ENCODE assay signal across 17 cellular contexts in genomic region chr20:25495189-25495824, GRCh38.
"Had no signal": no experiment of that assay in that cellular context is flagged by ENCODE, and none has a peak within 500 bp of the region (broad histone marks: within the 10 kb centered on the region; RNA-seq: fewer than 3 reads in every experiment).

No MANE protein-coding gene starts in this region.

- FAIRE-seq: small intestine had no signal

- H3K27me3 Mint-ChIP-seq: natural killer cell treated with Interleukin-12 subunit alpha and Interleukin-12 subunit beta and Interleukin-15 and Interleukin-18, amount 100 ng/mL, for 72 hours; progenitor cell of endocrine pancreas had no signal

- H3K27ac Mint-ChIP-seq: natural killer cell treated with Interleukin-12 subunit alpha and Interleukin-12 subunit beta and Interleukin-15 and Interleukin-18, amount 100 ng/mL, for 72 hours; progenitor cell of endocrine pancreas had no signal

- H3K9me3 Mint-ChIP-seq: central memory CD8-positive, alpha-beta T cell; natural killer cell treated with Interleukin-12 subunit alpha and Interleukin-12 subunit beta and Interleukin-15 and Interleukin-18, amount 100 ng/mL, for 72 hours had no signal

- H3K4me1 Mint-ChIP-seq: central memory CD8-positive, alpha-beta T cell had no signal

- H3K36me3 ChIP-seq: brain microvascular endothelial cell, vagina had no signal

- H3K4me3 ChIP-seq: coronary artery, esophagus muscularis mucosa, hepatocyte, tibial artery, vagina had no signal

- H3K27me3 ChIP-seq: brain microvascular endothelial cell, esophagus muscularis mucosa, hepatocyte, tibial artery, vagina had no signal

- H3K4me3 Mint-ChIP-seq: central memory CD8-positive, alpha-beta T cell; natural killer cell treated with Interleukin-12 subunit alpha and Interleukin-12 subunit beta and Interleukin-15 and Interleukin-18, amount 100 ng/mL, for 72 hours had no signal

- DNase-seq: activated CD4-positive, alpha-beta T cell treated with anti-CD3 and anti-CD28 coated beads, Interleukin-2, amount 50 U/mL, for 1 hour; activated naive CD4-positive, alpha-beta T cell treated with Interleukin-2 at 50 U/mL for 16 hours; activated T-cell treated with anti-CD3 and anti-CD28 coated beads for 4 hours; brain microvascular endothelial cell; islet precursor cell; occipital lobe; small intestine; stimulated activated CD4-positive, alpha-beta T cell treated with anti-CD3 and anti-CD28 coated beads, Interleukin-4, amount 100 ng/mL, for 24 hours; stimulated activated naive CD4-positive, alpha-beta T cell; tibial artery had no signal

- H3K36me3 Mint-ChIP-seq: natural killer cell treated with Interleukin-12 subunit alpha and Interleukin-12 subunit beta and Interleukin-15 and Interleukin-18, amount 100 ng/mL, for 72 hours had no signal
